Comparison of ENCODE assay signal across 9 cellular contexts in genomic region chr7:30348083-30348560, GRCh38.
DNase-seq lines count a peak whose midpoint lies in the region; ATAC-seq and TF ChIP-seq lines count a peak whose summit lies in the region.
"Had no signal": no experiment of that assay in that cellular context is flagged by ENCODE, and none has a peak within 500 bp of the region (broad histone marks: within the 10 kb centered on the region; RNA-seq: fewer than 3 reads in every experiment).

No MANE protein-coding gene starts in this region.

- no peak for TF ChIP-seq POLR2A in sigmoid colon (IDR thresholded peaks at IDR 0.05)

- H3K36me3 ChIP-seq in sigmoid colon, result no peaks in the 10 kb centered on the region

- H3K4me3 Mint-ChIP-seq in Calu3 (ENCODE audit: low read depth, unreplicated experiment), result no peak overlapping the region
- H3K4me3 Mint-ChIP-seq in T-helper 1 cell treated with Interleukin-12 subunit alpha and Interleukin-12 subunit beta and Interleukin-4 antibody, amounts not matched to agents 30 μg/mL and 1 μg/mL, for 36 hours, result peak overlapping the region; percentile 53
- H3K4me3 Mint-ChIP-seq: brain had no signal

- H3K27me3 Mint-ChIP-seq in Calu3 (ENCODE audit: unreplicated experiment), result no peaks in the 10 kb centered on the region
- peaks cover 4% of the 10 kb centered on the region for H3K27me3 Mint-ChIP-seq in T-helper 1 cell treated with Interleukin-12 subunit alpha and Interleukin-12 subunit beta and Interleukin-4 antibody, amounts not matched to agents 30 μg/mL and 1 μg/mL, for 36 hours (ENCODE audit: low read depth)
- H3K27me3 Mint-ChIP-seq: brain had no signal

- no peak overlapping the region for H3K4me3 ChIP-seq in choroid plexus epithelial cell (ENCODE audit: low read depth, low read length)
- H3K4me3 ChIP-seq in sigmoid colon, result no peak overlapping the region

- CTCF ChIA-PET in Calu3 (lab: Charles Lee), result interaction anchor here (0.6 to 1.1 kb wide), 6 partner anchors 21 to 259 kb away, joined by 3 to 5 read pairs (median 4); no protein-coding TSS in a partner anchor

- peaks cover 20% of the 10 kb centered on the region for H3K4me1 Mint-ChIP-seq in Calu3 (ENCODE audit: low read depth, unreplicated experiment)
- H3K4me1 Mint-ChIP-seq in T-helper 1 cell treated with Interleukin-12 subunit alpha and Interleukin-12 subunit beta and Interleukin-4 antibody, amounts not matched to agents 30 μg/mL and 1 μg/mL, for 36 hours (ENCODE audit: low read depth), result peaks cover 53% of the 10 kb centered on the region

- H3K27ac ChIP-seq in sigmoid colon, result peak overlapping the region in 2 of 4 donors; percentile 12 to 23

- no TSS peak for BruUV-seq in Calu3 (replicated peaks; lab: Mats Ljungman, UMichigan)

- H3K27ac Mint-ChIP-seq in Calu3 (ENCODE audit: unreplicated experiment), result peak overlapping the region; percentile 44
- peak overlapping the region; percentile 97 for H3K27ac Mint-ChIP-seq in T-helper 1 cell treated with Interleukin-12 subunit alpha and Interleukin-12 subunit beta and Interleukin-4 antibody, amounts not matched to agents 30 μg/mL and 1 μg/mL, for 36 hours
- H3K27ac Mint-ChIP-seq: brain had no signal

- ATAC-seq in GM19468 (IDR thresholded peaks at IDR 0.05; ENCODE audit: extremely low read depth, unreplicated experiment) (peak; percentile 64), HG03565 (IDR thresholded peaks at IDR 0.05; ENCODE audit: unreplicated experiment) (peak; percentile 75)

- peak; percentile 50 for DNase-seq in Calu3
- peak; percentile 96 for DNase-seq in choroid plexus epithelial cell (ENCODE audit: low read depth)
- peak; percentile 72 for DNase-seq in non-pigmented ciliary epithelial cell (ENCODE audit: low read depth)
- no peak for DNase-seq in NCI-H2196 treated with DMSO at 0.1 percent for 48 hours (lab: John Stamatoyannopoulos, UW; ENCODE audit: unreplicated experiment)
- no peak for DNase-seq in sigmoid colon

- 37 to 72% methylated on average over 2 of the region's 2 CpGs for WGBS in sigmoid colon, 2 donors

- TF ChIP-seq EP300 in sigmoid colon (IDR thresholded peaks at IDR 0.05), result no peak

- intact Hi-C loops in Calu3 (cut with micrococcal nuclease; ENCODE audit: unreplicated experiment), result loop anchor here (2.0 to 5.0 kb wide), 2 partner anchors 17 to 56 kb away; no protein-coding TSS in a partner anchor
- intact Hi-C loops in sigmoid colon (cut with DNase I), result loop anchor here (5.0 kb wide), 2 partner anchors 41 to 64 kb away; no protein-coding TSS in a partner anchor

- H3K4me1 ChIP-seq in sigmoid colon, result peaks cover 0 to 36% (median 8%) of the 10 kb centered on the region in 4 donors

- H3K9me3 Mint-ChIP-seq in Calu3 (ENCODE audit: low read depth, unreplicated experiment), result no peaks in the 10 kb centered on the region
- no peaks in the 10 kb centered on the region for H3K9me3 Mint-ChIP-seq in T-helper 1 cell treated with Interleukin-12 subunit alpha and Interleukin-12 subunit beta and Interleukin-4 antibody, amounts not matched to agents 30 μg/mL and 1 μg/mL, for 36 hours

- no peaks in the 10 kb centered on the region for H3K9me3 ChIP-seq in sigmoid colon

- TF ChIP-seq CTCF in Calu3 (IDR thresholded peaks at IDR 0.05; ENCODE audit: unreplicated experiment), result no peak
- no peak for TF ChIP-seq CTCF in choroid plexus epithelial cell (conservative IDR thresholded peaks at IDR 0.05; ENCODE audit: low read depth, low read length)
- TF ChIP-seq CTCF in sigmoid colon (IDR thresholded peaks at IDR 0.05), result no peak

- no peaks in the 10 kb centered on the region for H3K27me3 ChIP-seq in sigmoid colon

- no peaks in the 10 kb centered on the region for H3K36me3 Mint-ChIP-seq in Calu3 (ENCODE audit: insufficient read depth, unreplicated experiment)
- peaks cover 3% of the 10 kb centered on the region for H3K36me3 Mint-ChIP-seq in T-helper 1 cell treated with Interleukin-12 subunit alpha and Interleukin-12 subunit beta and Interleukin-4 antibody, amounts not matched to agents 30 μg/mL and 1 μg/mL, for 36 hours (ENCODE audit: low read depth)

Comparison
In these comparisons a context has a peak if more than half of its experiments do, and no peak if none do; other contexts are left out.
1. DNase-seq: peak in Calu3 (single experiment), choroid plexus epithelial cell (single experiment) and non-pigmented ciliary epithelial cell (single experiment); none in NCI-H2196 treated with DMSO at 0.1 percent for 48 hours (single experiment) and sigmoid colon (single experiment).